Comparison of ENCODE assay signal across 1 cellular context in the genomic region with DNA sequence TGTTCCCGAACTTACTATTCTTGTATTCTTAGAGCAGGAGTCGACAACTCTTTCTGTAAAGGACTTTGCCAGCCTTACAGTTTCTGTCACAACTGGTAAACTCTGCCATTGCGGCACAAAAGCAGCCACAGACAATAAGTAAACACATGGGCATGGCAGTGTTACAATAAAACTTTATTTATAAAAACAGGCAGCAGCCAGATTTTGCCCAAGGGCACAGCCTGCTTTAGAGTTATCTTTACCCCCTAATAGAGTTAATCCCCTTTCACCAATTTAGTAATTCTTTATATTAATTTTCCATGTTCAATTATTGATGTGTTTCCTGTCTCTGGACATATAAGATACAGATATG.
A peak's percentile ranks its signal among the peaks of the same experiment; 100 is the strongest.
TF ChIP-seq lines count a peak whose summit lies in the region.

No MANE protein-coding gene starts in this region.

TF ChIP-seq in GM12878, 131 proteins besides CTCF, POLR2A, EP300 and RAD21:
- TF ChIP-seq, protein P1, sequence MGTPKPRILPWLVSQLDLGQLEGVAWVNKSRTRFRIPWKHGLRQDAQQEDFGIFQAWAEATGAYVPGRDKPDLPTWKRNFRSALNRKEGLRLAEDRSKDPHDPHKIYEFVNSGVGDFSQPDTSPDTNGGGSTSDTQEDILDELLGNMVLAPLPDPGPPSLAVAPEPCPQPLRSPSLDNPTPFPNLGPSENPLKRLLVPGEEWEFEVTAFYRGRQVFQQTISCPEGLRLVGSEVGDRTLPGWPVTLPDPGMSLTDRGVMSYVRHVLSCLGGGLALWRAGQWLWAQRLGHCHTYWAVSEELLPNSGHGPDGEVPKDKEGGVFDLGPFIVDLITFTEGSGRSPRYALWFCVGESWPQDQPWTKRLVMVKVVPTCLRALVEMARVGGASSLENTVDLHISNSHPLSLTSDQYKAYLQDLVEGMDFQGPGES (IDR thresholded peaks at IDR 0.05) = no peak
- TF ChIP-seq, protein P2, sequence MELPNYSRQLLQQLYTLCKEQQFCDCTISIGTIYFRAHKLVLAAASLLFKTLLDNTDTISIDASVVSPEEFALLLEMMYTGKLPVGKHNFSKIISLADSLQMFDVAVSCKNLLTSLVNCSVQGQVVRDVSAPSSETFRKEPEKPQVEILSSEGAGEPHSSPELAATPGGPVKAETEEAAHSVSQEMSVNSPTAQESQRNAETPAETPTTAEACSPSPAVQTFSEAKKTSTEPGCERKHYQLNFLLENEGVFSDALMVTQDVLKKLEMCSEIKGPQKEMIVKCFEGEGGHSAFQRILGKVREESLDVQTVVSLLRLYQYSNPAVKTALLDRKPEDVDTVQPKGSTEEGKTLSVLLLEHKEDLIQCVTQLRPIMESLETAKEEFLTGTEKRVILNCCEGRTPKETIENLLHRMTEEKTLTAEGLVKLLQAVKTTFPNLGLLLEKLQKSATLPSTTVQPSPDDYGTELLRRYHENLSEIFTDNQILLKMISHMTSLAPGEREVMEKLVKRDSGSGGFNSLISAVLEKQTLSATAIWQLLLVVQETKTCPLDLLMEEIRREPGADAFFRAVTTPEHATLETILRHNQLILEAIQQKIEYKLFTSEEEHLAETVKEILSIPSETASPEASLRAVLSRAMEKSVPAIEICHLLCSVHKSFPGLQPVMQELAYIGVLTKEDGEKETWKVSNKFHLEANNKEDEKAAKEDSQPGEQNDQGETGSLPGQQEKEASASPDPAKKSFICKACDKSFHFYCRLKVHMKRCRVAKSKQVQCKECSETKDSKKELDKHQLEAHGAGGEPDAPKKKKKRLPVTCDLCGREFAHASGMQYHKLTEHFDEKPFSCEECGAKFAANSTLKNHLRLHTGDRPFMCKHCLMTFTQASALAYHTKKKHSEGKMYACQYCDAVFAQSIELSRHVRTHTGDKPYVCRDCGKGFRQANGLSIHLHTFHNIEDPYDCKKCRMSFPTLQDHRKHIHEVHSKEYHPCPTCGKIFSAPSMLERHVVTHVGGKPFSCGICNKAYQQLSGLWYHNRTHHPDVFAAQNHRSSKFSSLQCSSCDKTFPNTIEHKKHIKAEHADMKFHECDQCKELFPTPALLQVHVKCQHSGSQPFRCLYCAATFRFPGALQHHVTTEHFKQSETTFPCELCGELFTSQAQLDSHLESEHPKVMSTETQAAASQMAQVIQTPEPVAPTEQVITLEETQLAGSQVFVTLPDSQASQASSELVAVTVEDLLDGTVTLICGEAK (IDR thresholded peaks at IDR 0.05; ENCODE audit: borderline replicate concordance) = peak; percentile 56; the same call in 1 of the 2 replicates
